In the genomic region with DNA sequence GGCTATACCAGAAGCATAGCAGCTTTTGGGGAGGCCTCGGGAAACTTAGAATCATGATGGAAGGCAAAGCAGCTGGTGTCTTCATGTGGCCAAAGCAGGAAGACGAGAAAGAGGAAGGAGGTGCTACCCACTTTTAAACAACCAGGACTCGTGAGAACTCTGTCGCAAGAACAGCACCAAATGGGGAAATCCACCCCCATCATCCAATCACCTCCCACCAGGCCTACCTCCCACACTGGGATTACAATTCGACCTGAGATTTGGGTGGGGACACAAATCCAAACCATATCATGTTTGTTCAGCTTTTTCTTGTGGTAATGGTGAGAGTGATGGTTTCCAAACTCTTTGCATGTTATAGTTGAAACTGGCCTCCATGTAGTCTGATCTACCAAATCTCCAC, we compare ENCODE assay signal across 14 cellular contexts. TPM values are rescaled to one million over a fixed set of nuclear protein-coding genes. Genes with fewer than 3 reads are reported as not detected.
"Had no signal": no experiment of that assay in that cellular context is flagged by ENCODE, and none has a peak within 500 bp of the region (broad histone marks: within the 10 kb centered on the region; RNA-seq: fewer than 3 reads in every experiment).

No MANE protein-coding gene starts in this region.

- H3K9me3 Mint-ChIP-seq: activated CD4-positive, alpha-beta memory T cell treated with anti-CD3 and anti-CD28 coated beads for 36 hours; activated naive CD4-positive, alpha-beta T cell treated with anti-CD3 and anti-CD28 coated beads, Interleukin-2, amount 50 U/mL, for 72 hours; activated T-cell treated with anti-CD3 and anti-CD28 coated beads, Interleukin-2, amount 50 U/mL, for 4 hours; neural crest cell; type B pancreatic cell had no signal

- H3K27ac Mint-ChIP-seq: activated CD4-positive, alpha-beta memory T cell treated with anti-CD3 and anti-CD28 coated beads for 36 hours; type B pancreatic cell had no signal

- H3K4me1 Mint-ChIP-seq: neural crest cell had no signal

- H3K36me3 Mint-ChIP-seq: activated CD4-positive, alpha-beta memory T cell treated with anti-CD3 and anti-CD28 coated beads for 36 hours; type B pancreatic cell had no signal

- DNase-seq: activated CD4-positive, alpha-beta memory T cell treated with anti-CD3 and anti-CD28 coated beads for 36 hours; activated effector memory CD4-positive, alpha-beta T cell treated with anti-CD3 and anti-CD28 coated beads, Interleukin-2, amount 50 U/mL, for 16 hours; activated T-cell treated with anti-CD3 and anti-CD28 coated beads, Interleukin-2, amount 50 U/mL, for 4 hours; amniotic stem cell; body of pancreas; effector memory CD4-positive, alpha-beta T cell; gastrocnemius medialis; ovary; stimulated activated CD4-positive, alpha-beta T cell treated with anti-CD3 and anti-CD28 coated beads, Interleukin-12 subunit alpha, Interleukin-12 subunit beta, amount 100 ng/mL, for 4 hours; stimulated activated naive CD8-positive, alpha-beta T cell treated with anti-CD3 and anti-CD28 coated beads, Interleukin-15, Interleukin-2, amounts not matched to agents 100 U/mL and 50 U/mL, for 24 hours had no signal

- H3K27me3 Mint-ChIP-seq: activated CD4-positive, alpha-beta memory T cell treated with anti-CD3 and anti-CD28 coated beads for 36 hours had no signal

- H3K4me3 Mint-ChIP-seq: activated CD4-positive, alpha-beta memory T cell treated with anti-CD3 and anti-CD28 coated beads for 36 hours; activated T-cell treated with anti-CD3 and anti-CD28 coated beads, Interleukin-2, amount 50 U/mL, for 4 hours; neural crest cell; type B pancreatic cell had no signal

- ATAC-seq: activated naive CD4-positive, alpha-beta T cell treated with anti-CD3 and anti-CD28 coated beads, Interleukin-2, amount 50 U/mL, for 72 hours; activated T-cell treated with anti-CD3 and anti-CD28 coated beads, Interleukin-2, amount 50 U/mL, for 4 hours; body of pancreas; gastrocnemius medialis; stimulated activated naive CD8-positive, alpha-beta T cell treated with anti-CD3 and anti-CD28 coated beads, Interleukin-15, Interleukin-2, amounts not matched to agents 100 U/mL and 50 U/mL, for 24 hours had no signal

RNA-seq across cellular contexts. Expression of a gene that starts 32.5 kb away (rescaled TPM):
- polyA plus RNA-seq: liver, ovary had no signal
